Comparison of ENCODE assay signal across 9 cellular contexts in genomic region chr14:23351681-23352505, GRCh38. TPM values are rescaled to one million over a fixed set of nuclear protein-coding genes. Genes with fewer than 3 reads are reported as not detected.
DNase-seq lines count a peak whose midpoint lies in the region; ATAC-seq and TF ChIP-seq lines count a peak whose summit lies in the region.
"Had no signal": no experiment of that assay in that cellular context is flagged by ENCODE, and none has a peak within 500 bp of the region (broad histone marks: within the 10 kb centered on the region; RNA-seq: fewer than 3 reads in every experiment).

No MANE protein-coding gene starts in this region.

- no peak overlapping the region for H3K27ac Mint-ChIP-seq in activated B cell treated with CpG ODN at 0.5 μM for 24 hours

- peak overlapping the region; percentile 69 for H3K4me3 ChIP-seq in ovary

- POLR2A ChIA-PET in activated B cell treated with CpG ODN at 0.5 μM for 24 hours (lab: Charles Lee), result interaction anchor here (0.6 to 0.7 kb wide), 3 partner anchors 49 to 787 kb away, joined by 5 read pairs; partner anchors contain the start of gene PPP1R3E

- 10 to 14% (median 11%) methylated on average over 39 to 61 of the region's 61 CpGs for whole genome bisulfite sequencing in ovary, 3 donors

- no peaks in the 10 kb centered on the region for H3K27me3 ChIP-seq in ovary

- H3K4me3 Mint-ChIP-seq in activated B cell treated with CpG ODN at 0.5 μM for 24 hours, result peak overlapping the region; percentile 66

- TF ChIP-seq CTCF in GM13976 (IDR thresholded peaks at IDR 0.05; ENCODE audit: borderline replicate concordance, control extremely low read depth, extremely low read depth, insufficient read depth, missing control alignments) (no peak), activated B cell treated with CpG ODN at 0.5 μM for 24 hours (IDR thresholded peaks at IDR 0.05) (no peak), ovary (IDR thresholded peaks at IDR 0.05) (no peak)

- H3K4me1 ChIP-seq in ovary (ENCODE audit: insufficient read depth), result peaks cover 4% of the 10 kb centered on the region

- H3K27me3 Mint-ChIP-seq in activated B cell treated with CpG ODN at 0.5 μM for 24 hours, result peaks cover 63% of the 10 kb centered on the region

- no peaks in the 10 kb centered on the region for H3K9me3 Mint-ChIP-seq in activated B cell treated with CpG ODN at 0.5 μM for 24 hours

- DNase-seq in GM13976 (ENCODE audit: low spot score) (peak; percentile 46), activated B cell treated with CpG ODN at 0.5 μM for 24 hours (no peak), glomerular visceral epithelial cell (ENCODE audit: extremely low spot score) (peak; percentile 11), ovary (peak in 3 of 5 donors; percentile 44 to 51 (median 47)), OCI-M2 (lab: John Stamatoyannopoulos, UW; ENCODE audit: unreplicated experiment) (no peak)

- no peak overlapping the region for H3K27ac ChIP-seq in ovary

- no peak for TF ChIP-seq EP300 in ovary (IDR thresholded peaks at IDR 0.05)

- CTCF ChIA-PET in activated B cell treated with CpG ODN at 0.5 μM for 24 hours (lab: Charles Lee), result interaction anchor here (0.9 kb wide), 1 partner anchor 28 kb away, joined by 4 read pairs; no protein-coding TSS in a partner anchor

- no peak for ATAC-seq in activated B cell treated with CpG ODN at 0.5 μM for 24 hours (ENCODE audit: low read depth)
- ATAC-seq in HG02981 (IDR thresholded peaks at IDR 0.05; ENCODE audit: unreplicated experiment), result no peak
- no peak for ATAC-seq in HG02571 (IDR thresholded peaks at IDR 0.05; ENCODE audit: unreplicated experiment)
- ATAC-seq in GM18520 (IDR thresholded peaks at IDR 0.05; ENCODE audit: unreplicated experiment), result no peak

- in situ Hi-C loops in GM13976 (cut with MboI; ENCODE audit: low sequenced_read_pairs, unreplicated experiment), result no loop called here

- intact Hi-C loops in activated B cell treated with CpG ODN at 0.5 μM for 24 hours (cut with micrococcal nuclease), result loop anchor here (1.0 kb wide), 1 partner anchor 50 kb away; the partner anchor contains the start of gene PPP1R3E
- intact Hi-C loops in ovary (cut with DNase I), result no loop called here

- no peaks in the 10 kb centered on the region for H3K9me3 ChIP-seq in ovary

- no peaks in the 10 kb centered on the region for H3K36me3 Mint-ChIP-seq in activated B cell treated with CpG ODN at 0.5 μM for 24 hours (ENCODE audit: low read depth)

- TF ChIP-seq POLR2A in ovary (IDR thresholded peaks at IDR 0.05), result no peak

- peaks cover 9% of the 10 kb centered on the region for H3K4me1 Mint-ChIP-seq in activated B cell treated with CpG ODN at 0.5 μM for 24 hours

- H3K36me3 ChIP-seq in ovary, result no peaks in the 10 kb centered on the region

RNA-seq across cellular contexts. Expression of gene SLC22A17, which starts 0.8 kb away (rescaled TPM):
- total RNA-seq in activated B cell treated with CpG ODN at 0.5 μM for 24 hours (0.20 TPM in 1 of 2 replicates, not detected in the other), ovary (10 to 100 TPM; 25.0 to 48.0 (median 38.5) TPM)
- 10 to 100 TPM in 1 of 2 donors, 1 to 10 TPM in 1; 8.9 to 32.7 TPM for polyA plus RNA-seq in ovary

RNA-seq across cellular contexts. Expression of gene EFS, which starts 13.1 kb away (rescaled TPM):
- total RNA-seq in activated B cell treated with CpG ODN at 0.5 μM for 24 hours (not detected in 2 replicates), ovary (10 to 100 TPM; 13.8 to 44.2 (median 34.6) TPM)
- 10 to 100 TPM; 10.8 to 22.2 TPM for polyA plus RNA-seq in ovary

RNA-seq across cellular contexts. Expression of gene IL25, which starts 20.7 kb away (rescaled TPM):
- total RNA-seq in activated B cell treated with CpG ODN at 0.5 μM for 24 hours (not detected in 2 replicates), ovary (not detected)
- not detected for polyA plus RNA-seq in ovary
- total RNA-seq: renal cortical epithelial cell had no signal

RNA-seq across cellular contexts. Expression of gene CMTM5, which starts 25.0 kb away (rescaled TPM):
- not detected in 2 replicates for total RNA-seq in activated B cell treated with CpG ODN at 0.5 μM for 24 hours
- total RNA-seq in ovary, result under 1 TPM in 1 of 7 donors, not detected in 6; 0.48 TPM
- 1 to 10 TPM in 1 of 2 donors, under 1 TPM in 1; 0.16 to 1.1 TPM for polyA plus RNA-seq in ovary
- total RNA-seq: renal cortical epithelial cell had no signal

RNA-seq across cellular contexts. Expression of gene PABPN1, which starts 30.6 kb away (rescaled TPM):
- total RNA-seq in activated B cell treated with CpG ODN at 0.5 μM for 24 hours (259 and 264 TPM in 2 replicates), ovary (100 to 1,000 TPM in 5 of 7 donors, 10 to 100 TPM in 2; 37.2 to 164 (median 136) TPM)
- 100 to 1,000 TPM in 1 of 2 donors, 10 to 100 TPM in 1; 93.4 to 117 TPM for polyA plus RNA-seq in ovary

Comparison
In these comparisons a context has a peak if more than half of its experiments do, and no peak if none do; other contexts are left out.
1. DNase-seq: peak in GM13976 (single experiment), glomerular visceral epithelial cell (single experiment) and ovary (3 of 5); none in activated B cell treated with CpG ODN at 0.5 μM for 24 hours (single experiment) and OCI-M2 (single experiment).
2. RNA of gene SLC22A17, which starts 0.8 kb away (total RNA-seq): 25.0 to 48.0 TPM in ovary; 0.20 TPM in activated B cell treated with CpG ODN at 0.5 μM for 24 hours; every median in the first group is over 10 times any median in the second.
3. RNA of gene EFS, which starts 13.1 kb away (total RNA-seq): 13.8 to 44.2 TPM in ovary; not detected in activated B cell treated with CpG ODN at 0.5 μM for 24 hours; every median in the first group is over 10 times any median in the second.